Comparison of ENCODE assay signal across 13 cellular contexts in the genomic region with DNA sequence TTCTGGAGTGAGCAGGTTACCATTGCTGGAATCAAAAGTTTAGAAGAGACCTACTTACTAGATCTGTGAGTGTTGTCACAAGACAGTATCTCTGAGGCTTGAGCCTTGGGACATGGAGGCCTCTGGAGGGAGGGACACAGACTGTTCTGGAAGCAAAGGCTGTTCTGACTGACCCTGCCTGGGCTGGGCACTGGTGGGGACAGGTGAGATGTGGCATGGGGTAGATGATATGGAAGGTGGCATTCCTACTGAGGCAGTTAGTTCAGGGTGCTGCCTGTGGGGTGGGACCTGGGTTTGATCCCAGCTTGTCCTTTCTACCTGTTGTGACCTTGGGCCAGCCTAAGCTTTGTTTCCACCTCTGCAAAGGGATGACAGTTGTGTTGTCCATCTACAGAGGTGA.
DNase-seq lines count a peak whose midpoint lies in the region; ATAC-seq and TF ChIP-seq lines count a peak whose summit lies in the region.
"Had no signal": no experiment of that assay in that cellular context is flagged by ENCODE, and none has a peak within 500 bp of the region (broad histone marks: within the 10 kb centered on the region; RNA-seq: fewer than 3 reads in every experiment).

No MANE protein-coding gene starts in this region.

- H3K9ac ChIP-seq in mucosa of stomach (ENCODE audit: low read length) = peak overlapping the region; percentile 47

- H3K27ac ChIP-seq in caudate nucleus (ENCODE audit: low read depth, low read length) = peak overlapping the region; percentile 46
- H3K27ac ChIP-seq in testis = peak overlapping the region; percentile 97 to 99

- peaks cover 75% of the 10 kb centered on the region for H3K4me1 Mint-ChIP-seq in HFFc6 (ENCODE audit: low read depth)

- no peaks in the 10 kb centered on the region for H3K9me3 Mint-ChIP-seq in HFFc6
- H3K9me3 Mint-ChIP-seq: activated T-helper 2 cell treated with anti-CD3 and anti-CD28 coated beads, Interferon-gamma antibody, Interleukin-2, Interleukin-4, amounts not matched to agents 10 μg/mL and 5 μg/mL and 100 μg/mL, durations not matched to agents 14 hours and 24 hours and 36 hours had no signal

- no peaks in the 10 kb centered on the region for H3K36me3 Mint-ChIP-seq in HFFc6 (ENCODE audit: low read depth)

- H3K27ac Mint-ChIP-seq in HFFc6 = peak overlapping the region; percentile 91

- H3K27me3 Mint-ChIP-seq in HFFc6 (ENCODE audit: insufficient read depth) = peaks cover 5% of the 10 kb centered on the region

- H3K4me3 ChIP-seq in mucosa of stomach (ENCODE audit: low read length) = no peak overlapping the region
- H3K4me3 ChIP-seq in testis = no peak overlapping the region
- H3K4me3 ChIP-seq: upper lobe of right lung had no signal

- no peak for DNase-seq in HFFc6
- DNase-seq in caudate nucleus (lab: John Stamatoyannopoulos, UW) = no peak
- no peak for DNase-seq in testis
- no peak for DNase-seq in SIG-M5 treated with dmso at 0.1 percent for 504 hours (lab: John Stamatoyannopoulos, UW; ENCODE audit: unreplicated experiment)
- DNase-seq in NCI-H226 = no peak
- DNase-seq: DMS53; NCI-H2227 treated with DMSO at 0.1 percent for 48 hours; stimulated activated CD4-positive, alpha-beta T cell treated with anti-CD3 and anti-CD28 coated beads, Interleukin-2, amount 100 ng/mL, for 48 hours; upper lobe of right lung had no signal

- H3K36me3 ChIP-seq in mucosa of stomach (ENCODE audit: control insufficient read depth, insufficient read depth, low read length) (no peaks in the 10 kb centered on the region), testis (ENCODE audit: low read depth, missing control alignments) (no peaks in the 10 kb centered on the region)
- H3K36me3 ChIP-seq: upper lobe of right lung had no signal

- intact Hi-C loops in testis (cut with DNase I; ENCODE audit: low total_unique reads) = loop anchor here (10.0 kb wide), 1 partner anchor 336 kb away; no protein-coding TSS in a partner anchor

- no peak overlapping the region for H3K4me3 Mint-ChIP-seq in HFFc6

- H3K27me3 ChIP-seq in mucosa of stomach (ENCODE audit: control insufficient read depth, insufficient read depth, low read length) = no peaks in the 10 kb centered on the region
- H3K27me3 ChIP-seq in testis = no peaks in the 10 kb centered on the region
- H3K27me3 ChIP-seq: upper lobe of right lung had no signal

- H3K4me1 ChIP-seq in mucosa of stomach (ENCODE audit: control insufficient read depth, insufficient read depth, low read length) (peaks cover 56% of the 10 kb centered on the region), testis (peaks cover 70% of the 10 kb centered on the region)

- no peak for TF ChIP-seq CTCF in HFFc6 (IDR thresholded peaks at IDR 0.05)
- TF ChIP-seq CTCF in testis (IDR thresholded peaks at IDR 0.05) = no peak

- no peak for TF ChIP-seq POLR2A in testis (IDR thresholded peaks at IDR 0.05)

- H3K9me3 ChIP-seq in mucosa of stomach (ENCODE audit: control insufficient read depth, low read length) (no peaks in the 10 kb centered on the region), testis (no peaks in the 10 kb centered on the region)
- H3K9me3 ChIP-seq: upper lobe of right lung had no signal

- ATAC-seq in HG03565 (IDR thresholded peaks at IDR 0.05; ENCODE audit: unreplicated experiment) (no peak), HG02610 (IDR thresholded peaks at IDR 0.05; ENCODE audit: unreplicated experiment) (no peak)
- ATAC-seq: upper lobe of right lung had no signal
